22 cellular contexts compared by ENCODE assay signal in genomic region chr3:171234298-171235020, GRCh38.
A peak's percentile ranks its signal among the peaks of the same experiment; 100 is the strongest.
DNase-seq lines count a peak whose midpoint lies in the region; ATAC-seq and TF ChIP-seq lines count a peak whose summit lies in the region.
"Had no signal": no experiment of that assay in that cellular context is flagged by ENCODE, and none has a peak within 500 bp of the region (broad histone marks: within the 10 kb centered on the region; RNA-seq: fewer than 3 reads in every experiment).

No MANE protein-coding gene starts in this region.

- H3K9me3 Mint-ChIP-seq in activated T-cell treated with anti-CD3 and anti-CD28 coated beads, Interleukin-2, amount 50 U/mL, for 72 hours = no peaks in the 10 kb centered on the region
- H3K9me3 Mint-ChIP-seq in activated T-cell treated with anti-CD3 and anti-CD28 coated beads, Interleukin-2, amount 50 U/mL, for 4 hours = no peaks in the 10 kb centered on the region

- H3K4me3 Mint-ChIP-seq in activated T-cell treated with anti-CD3 and anti-CD28 coated beads, Interleukin-2, amount 50 U/mL, for 72 hours = no peak overlapping the region
- no peak overlapping the region for H3K4me3 Mint-ChIP-seq in activated T-cell treated with anti-CD3 and anti-CD28 coated beads, Interleukin-2, amount 50 U/mL, for 4 hours
- H3K4me3 Mint-ChIP-seq: activated CD8-positive, alpha-beta T cell treated with anti-CD3 and anti-CD28 coated beads for 36 hours had no signal

- H4K20me1 ChIP-seq in osteoblast (ENCODE audit: insufficient read depth, low read length) = no peaks in the 10 kb centered on the region

- H3K36me3 ChIP-seq in osteoblast (ENCODE audit: insufficient read depth, low read length) = no peaks in the 10 kb centered on the region
- H3K36me3 ChIP-seq: BE2C, breast epithelium, Peyer's patch, SJCRH30 had no signal

- ATAC-seq in activated T-cell treated with anti-CD3 and anti-CD28 coated beads, Interleukin-2, amount 50 U/mL, for 72 hours (replicated peaks in 1 of 2) = no peak
- no peak for ATAC-seq in activated T-cell treated with anti-CD3 and anti-CD28 coated beads, Interleukin-2, amount 50 U/mL, for 4 hours
- ATAC-seq in HG02588 (IDR thresholded peaks at IDR 0.05; ENCODE audit: unreplicated experiment) = no peak
- ATAC-seq: activated CD8-positive, alpha-beta T cell treated with anti-CD3 and anti-CD28 coated beads for 36 hours; left lobe of liver had no signal

- H3K27me3 ChIP-seq in osteoblast (ENCODE audit: insufficient read depth, low read length) = peaks cover 29% of the 10 kb centered on the region
- H3K27me3 ChIP-seq: BE2C, breast epithelium, Peyer's patch, SJCRH30 had no signal

- H2AFZ ChIP-seq in osteoblast (ENCODE audit: low read length) = no peak overlapping the region

- H3K4me3 ChIP-seq in osteoblast (ENCODE audit: insufficient read depth, low read length) = no peak overlapping the region
- H3K4me3 ChIP-seq: breast epithelium, Peyer's patch, SJCRH30, smooth muscle cell had no signal

- peaks cover 2 to 3% of the 10 kb centered on the region in 2 donors for H3K36me3 Mint-ChIP-seq in activated T-cell treated with anti-CD3 and anti-CD28 coated beads, Interleukin-2, amount 50 U/mL, for 72 hours (ENCODE audit: insufficient read depth in 2 of 2)
- peaks cover 19% of the 10 kb centered on the region for H3K36me3 Mint-ChIP-seq in activated T-cell treated with anti-CD3 and anti-CD28 coated beads, Interleukin-2, amount 50 U/mL, for 4 hours (ENCODE audit: insufficient read depth)

- no peak for DNase-seq in activated T-cell treated with anti-CD3 and anti-CD28 coated beads, Interleukin-2, amount 50 U/mL, for 72 hours
- DNase-seq in activated T-cell treated with anti-CD3 and anti-CD28 coated beads, Interleukin-2, amount 50 U/mL, for 4 hours = no peak
- DNase-seq in G401 (ENCODE audit: low spot score) (peak; percentile 34), osteoblast (ENCODE audit: insufficient read length, low spot score, missing footprints) (peak; percentile 38), NCI-H1694 (lab: John Stamatoyannopoulos, UW) (no peak)
- DNase-seq in stimulated activated CD4-positive, alpha-beta T cell treated with anti-CD3 and anti-CD28 coated beads, Interleukin-2, amount 100 ng/mL, for 48 hours = no peak
- DNase-seq: activated CD8-positive, alpha-beta T cell treated with anti-CD3 and anti-CD28 coated beads for 36 hours; activated gamma-delta T cell; BE2C; cortex of kidney; DMS153; NCI-H146; NCI-H2171; NCI-H524 treated with DMSO at 0.1 percent for 48 hours; Peyer's patch; SJCRH30; stimulated activated CD4-positive, alpha-beta T cell treated with anti-CD3 and anti-CD28 coated beads, Interleukin-2, amount 100 ng/mL, for 24 hours had no signal

- no peak overlapping the region for H3K4me2 ChIP-seq in osteoblast (ENCODE audit: insufficient read depth, low read length)
- H3K4me2 ChIP-seq: smooth muscle cell had no signal

- H3K4me1 ChIP-seq in osteoblast (ENCODE audit: insufficient read depth, low read length) = no peaks in the 10 kb centered on the region
- H3K4me1 ChIP-seq: Peyer's patch, SJCRH30 had no signal

- peak overlapping the region; percentile 49 for H3K27ac Mint-ChIP-seq in activated T-cell treated with anti-CD3 and anti-CD28 coated beads, Interleukin-2, amount 50 U/mL, for 72 hours
- H3K27ac Mint-ChIP-seq: activated CD8-positive, alpha-beta T cell treated with anti-CD3 and anti-CD28 coated beads for 36 hours had no signal

- in situ Hi-C loops in G401 (cut with HindIII; ENCODE audit: low sequenced_read_pairs) = no loop called here

- H3K9me3 ChIP-seq in osteoblast (ENCODE audit: low read depth, low read length) = no peaks in the 10 kb centered on the region
- H3K9me3 ChIP-seq: BE2C, breast epithelium, Peyer's patch, SJCRH30 had no signal

- H3K27ac ChIP-seq in cingulate gyrus (ENCODE audit: low read depth, low read length) (peak overlapping the region; percentile 10), osteoblast (ENCODE audit: low read depth, low read length) (no peak overlapping the region)
- H3K27ac ChIP-seq: breast epithelium, Peyer's patch, SJCRH30 had no signal

- H3K79me2 ChIP-seq in osteoblast (ENCODE audit: insufficient read depth, low read length) = no peaks in the 10 kb centered on the region

- no peak for TF ChIP-seq CTCF in osteoblast (IDR thresholded peaks at IDR 0.05; ENCODE audit: extremely low read depth, low read depth, low read length)

- H3K4me1 Mint-ChIP-seq in activated T-cell treated with anti-CD3 and anti-CD28 coated beads, Interleukin-2, amount 50 U/mL, for 72 hours (ENCODE audit: low read depth) = peaks cover 56% of the 10 kb centered on the region
- H3K4me1 Mint-ChIP-seq in activated T-cell treated with anti-CD3 and anti-CD28 coated beads, Interleukin-2, amount 50 U/mL, for 4 hours (ENCODE audit: low read depth) = peaks cover 45% of the 10 kb centered on the region

- H3K27me3 Mint-ChIP-seq in activated T-cell treated with anti-CD3 and anti-CD28 coated beads, Interleukin-2, amount 50 U/mL, for 72 hours (ENCODE audit: low read depth) = no peaks in the 10 kb centered on the region
- H3K27me3 Mint-ChIP-seq in activated T-cell treated with anti-CD3 and anti-CD28 coated beads, Interleukin-2, amount 50 U/mL, for 4 hours (ENCODE audit: low read depth) = no peaks in the 10 kb centered on the region
- H3K27me3 Mint-ChIP-seq: activated CD8-positive, alpha-beta T cell treated with anti-CD3 and anti-CD28 coated beads for 36 hours had no signal

Comparison
In these comparisons a context has a peak if more than half of its experiments do, and no peak if none do; other contexts are left out.
1. DNase-seq: peak in G401 (single experiment) and osteoblast (single experiment); none in activated T-cell treated with anti-CD3 and anti-CD28 coated beads, Interleukin-2, amount 50 U/mL, for 72 hours (0 of 2), activated T-cell treated with anti-CD3 and anti-CD28 coated beads, Interleukin-2, amount 50 U/mL, for 4 hours (single experiment), stimulated activated CD4-positive, alpha-beta T cell treated with anti-CD3 and anti-CD28 coated beads, Interleukin-2, amount 100 ng/mL, for 48 hours (0 of 2) and NCI-H1694 (single experiment).